In genomic region chr1:37255111-37255795, GRCh38 we compare ENCODE assay signal across 9 cellular contexts.
DNase-seq lines count a peak whose midpoint lies in the region; FAIRE-seq and TF ChIP-seq lines count a peak whose summit lies in the region.
"Had no signal": no experiment of that assay in that cellular context is flagged by ENCODE, and none has a peak within 500 bp of the region (broad histone marks: within the 10 kb centered on the region; RNA-seq: fewer than 3 reads in every experiment).

No MANE protein-coding gene starts in this region.

- H3K4me1 Mint-ChIP-seq in endothelial cell (ENCODE audit: unreplicated experiment): peaks cover 3% of the 10 kb centered on the region

- H3K9me3 ChIP-seq in smooth muscle cell (replicated peaks; ENCODE audit: low read depth) (no peaks in the 10 kb centered on the region), esophagus muscularis mucosa (no peaks in the 10 kb centered on the region)
- H3K9me3 ChIP-seq: BLaER1 treated with 17β-estradiol and CSF1 and Interleukin-3, amounts not matched to agents 10 nM and 100 nM had no signal

- no peak for TF ChIP-seq CTCF in endothelial cell (IDR thresholded peaks at IDR 0.05; ENCODE audit: unreplicated experiment)
- TF ChIP-seq CTCF in smooth muscle cell (IDR thresholded peaks at IDR 0.05; ENCODE audit: borderline replicate concordance, insufficient read depth, poor library complexity, severe bottlenecking): no peak
- no peak for TF ChIP-seq CTCF in esophagus muscularis mucosa (IDR thresholded peaks at IDR 0.05)

- TF ChIP-seq EP300 in esophagus muscularis mucosa (IDR thresholded peaks at IDR 0.05): no peak

- H3K36me3 Mint-ChIP-seq in endothelial cell (ENCODE audit: low read depth, unreplicated experiment): no peaks in the 10 kb centered on the region

- H3K4me3 Mint-ChIP-seq in endothelial cell (ENCODE audit: unreplicated experiment): no peak overlapping the region

- H3K27me3 Mint-ChIP-seq in endothelial cell (ENCODE audit: unreplicated experiment): peaks cover 2% of the 10 kb centered on the region

- H3K4me1 ChIP-seq in smooth muscle cell (ENCODE audit: low read depth): no peaks in the 10 kb centered on the region
- no peaks in the 10 kb centered on the region for H3K4me1 ChIP-seq in esophagus muscularis mucosa
- H3K4me1 ChIP-seq: BLaER1 treated with 17β-estradiol and CSF1 and Interleukin-3, amounts not matched to agents 10 nM and 100 nM had no signal

- H3F3A ChIP-seq in smooth muscle cell (ENCODE audit: low read depth): no peaks in the 10 kb centered on the region

- TF ChIP-seq POLR2A in esophagus muscularis mucosa (IDR thresholded peaks at IDR 0.05; ENCODE audit: low read depth): no peak

- H2AFZ ChIP-seq in smooth muscle cell (ENCODE audit: low read depth): no peak overlapping the region

- H3K4me3 ChIP-seq in smooth muscle cell (no peak overlapping the region), esophagus muscularis mucosa (no peak overlapping the region)
- H3K4me3 ChIP-seq: BLaER1 treated with 17β-estradiol and CSF1 and Interleukin-3, amounts not matched to agents 10 nM and 100 nM had no signal

- no peaks in the 10 kb centered on the region for H3K9me3 Mint-ChIP-seq in endothelial cell (ENCODE audit: unreplicated experiment)

- no peak overlapping the region for H3K9ac ChIP-seq in smooth muscle cell (ENCODE audit: low read depth)
- H3K9ac ChIP-seq: BLaER1 treated with 17β-estradiol and CSF1 and Interleukin-3, amounts not matched to agents 10 nM and 100 nM had no signal

- peak; percentile 35 for DNase-seq in activated CD4-positive, alpha-beta T cell treated with anti-CD3 and anti-CD28 coated beads for 48 hours
- DNase-seq in activated CD4-positive, alpha-beta T cell treated with anti-CD3 and anti-CD28 coated beads for 4 hours: no peak
- DNase-seq in NCI-H748 treated with DMSO at 0.1 percent for 48 hours (lab: John Stamatoyannopoulos, UW) (peak; percentile 37), endothelial cell (ENCODE audit: low spot score) (peak; percentile 86), smooth muscle cell (lab: John Stamatoyannopoulos, UW; ENCODE audit: unreplicated experiment) (peak; percentile 2), esophagus muscularis mucosa (ENCODE audit: extremely low spot score) (no peak), RCC 7860 (ENCODE audit: low spot score) (no peak)
- DNase-seq in effector CD8-positive, alpha-beta T cell (lab: John Stamatoyannopoulos, UW): no peak

- H3K36me3 ChIP-seq in smooth muscle cell (ENCODE audit: low read depth) (no peaks in the 10 kb centered on the region), esophagus muscularis mucosa (no peaks in the 10 kb centered on the region)
- H3K36me3 ChIP-seq: BLaER1 treated with 17β-estradiol and CSF1 and Interleukin-3, amounts not matched to agents 10 nM and 100 nM had no signal

- intact Hi-C loops in esophagus muscularis mucosa (cut with DNase I): no loop called here

- H4K20me1 ChIP-seq in smooth muscle cell (ENCODE audit: low read depth): no peaks in the 10 kb centered on the region

- H3K27me3 ChIP-seq in smooth muscle cell (ENCODE audit: low read depth): peaks cover 4% of the 10 kb centered on the region
- H3K27me3 ChIP-seq in esophagus muscularis mucosa: peaks cover 0 to 65% (median 14%) of the 10 kb centered on the region in 4 donors

- no peak overlapping the region for H3K4me2 ChIP-seq in smooth muscle cell
- H3K4me2 ChIP-seq: BLaER1 treated with 17β-estradiol and CSF1 and Interleukin-3, amounts not matched to agents 10 nM and 100 nM had no signal

- 43% methylated on average over 24 of the region's 24 CpGs for WGBS in smooth muscle cell (ENCODE audit: low lambda C conversion rate)
- WGBS in esophagus muscularis mucosa: 21% methylated on average over 23 of the region's 24 CpGs

- no peaks in the 10 kb centered on the region for H3K79me2 ChIP-seq in smooth muscle cell (ENCODE audit: low read depth)

- no peak overlapping the region for H3K27ac Mint-ChIP-seq in endothelial cell (ENCODE audit: unreplicated experiment)

- H3K27ac ChIP-seq in smooth muscle cell (ENCODE audit: low read depth) (no peak overlapping the region), esophagus muscularis mucosa (replicated peaks in 1 of 4) (no peak overlapping the region)
- H3K27ac ChIP-seq: BLaER1 treated with 17β-estradiol and CSF1 and Interleukin-3, amounts not matched to agents 10 nM and 100 nM had no signal

- no peak for FAIRE-seq in RCC 7860 (lab: Jason Lieb, UNC)

Comparison
In these comparisons a context has a peak if more than half of its experiments do, and no peak if none do; other contexts are left out.
1. DNase-seq: peak in activated CD4-positive, alpha-beta T cell treated with anti-CD3 and anti-CD28 coated beads for 48 hours (single experiment), NCI-H748 treated with DMSO at 0.1 percent for 48 hours (single experiment), endothelial cell (single experiment) and smooth muscle cell (single experiment); none in activated CD4-positive, alpha-beta T cell treated with anti-CD3 and anti-CD28 coated beads for 4 hours (0 of 2), esophagus muscularis mucosa (single experiment), RCC 7860 (single experiment) and effector CD8-positive, alpha-beta T cell (single experiment).